ENCODE assay signal across 8 cellular contexts in the genomic region with DNA sequence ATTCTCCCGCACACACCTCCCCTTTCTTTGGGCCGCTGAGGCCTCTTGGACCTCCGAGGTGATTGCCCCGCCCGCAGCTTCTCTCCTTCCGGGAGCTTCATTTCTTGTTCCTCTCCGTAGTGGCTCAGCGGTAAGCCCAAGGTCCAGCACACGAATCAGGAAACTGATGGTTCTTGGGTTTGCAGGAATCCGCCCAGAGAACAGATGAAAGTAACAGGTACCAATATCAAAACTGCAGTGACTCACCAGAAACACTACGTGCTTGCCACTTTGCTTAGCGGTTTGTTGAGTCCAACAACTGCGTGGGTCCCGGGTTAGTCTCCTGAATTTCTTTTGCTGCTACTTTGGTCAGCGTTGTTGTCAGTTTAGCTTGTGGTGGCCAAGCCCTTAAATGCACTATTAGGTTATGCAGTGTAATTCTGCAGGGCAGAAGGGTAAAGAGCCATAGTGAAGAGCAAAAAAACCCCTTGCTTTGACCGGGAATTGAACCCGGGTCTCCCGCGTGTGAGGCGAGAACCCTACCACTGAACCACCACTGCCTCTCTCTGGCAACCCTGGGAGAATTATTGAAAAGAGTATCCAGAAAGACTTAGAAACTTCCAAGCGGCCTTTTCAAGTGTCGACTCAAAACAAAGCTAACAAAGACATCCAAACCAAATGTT.
DNase-seq lines count a peak whose midpoint lies in the region; ATAC-seq and TF ChIP-seq lines count a peak whose summit lies in the region.
"Not testable (repeated sequence)": the region's sequence is repeated elsewhere in the genome, so short reads cannot be mapped to it uniquely, and the experiment has no call there.

No MANE protein-coding gene starts in this region.

- TF ChIP-seq EP300 in upper lobe of left lung (IDR thresholded peaks at IDR 0.05): not testable (repeated sequence)

- not testable (repeated sequence) for H3K4me1 Mint-ChIP-seq in activated B cell treated with CpG ODN at 0.5 μM for 24 hours

- CTCF ChIA-PET in activated B cell treated with CpG ODN at 0.5 μM for 24 hours (lab: Charles Lee): not testable (repeated sequence)

- TF ChIP-seq POLR2A in upper lobe of left lung (IDR thresholded peaks at IDR 0.05): not testable (repeated sequence)

- not testable (repeated sequence) for H3K4me3 Mint-ChIP-seq in activated B cell treated with CpG ODN at 0.5 μM for 24 hours

- not testable (repeated sequence) for H3K4me1 ChIP-seq in right cardiac atrium (ENCODE audit: control insufficient read depth, insufficient read depth, low read length); psoas muscle; upper lobe of left lung

- 6% methylated on average over 12 of the region's 22 CpGs for WGBS in right cardiac atrium
- 5 to 8% (median 7%) methylated on average over 12 of the region's 22 CpGs for WGBS in psoas muscle, 3 donors
- WGBS in upper lobe of left lung, 2 donors: 1 to 2% methylated on average over 9 to 12 of the region's 22 CpGs

- H3K9me3 Mint-ChIP-seq in activated B cell treated with CpG ODN at 0.5 μM for 24 hours: not testable (repeated sequence)

- not testable (repeated sequence) for H3K27me3 Mint-ChIP-seq in activated B cell treated with CpG ODN at 0.5 μM for 24 hours

- POLR2A ChIA-PET in activated B cell treated with CpG ODN at 0.5 μM for 24 hours (lab: Charles Lee): not testable (repeated sequence)

- in situ Hi-C loops in astrocyte of the spinal cord (cut with HindIII; ENCODE audit: low sequenced_read_pairs): not testable (repeated sequence)

- H3K9me3 ChIP-seq in right cardiac atrium (ENCODE audit: control insufficient read depth, low read length); psoas muscle; upper lobe of left lung: not testable (repeated sequence)

- DNase-seq in NCI-H345 treated with DMSO at 0.1 percent for 48 hours (lab: John Stamatoyannopoulos, UW; ENCODE audit: unreplicated experiment) (peak; percentile 10), astrocyte of the spinal cord (ENCODE audit: low read depth, low spot score) (peak; percentile 38), right cardiac atrium (peak; percentile 46 to 80 (median 73)), psoas muscle (peak; percentile 44 to 61), upper lobe of left lung (peak in 1 of 2 donors; percentile 55)
- DNase-seq in activated B cell treated with CpG ODN at 0.5 μM for 24 hours: not testable (repeated sequence)

- not testable (repeated sequence) for H3K27ac ChIP-seq in right cardiac atrium (ENCODE audit: low read length); psoas muscle; upper lobe of left lung

- H3K27ac Mint-ChIP-seq in activated B cell treated with CpG ODN at 0.5 μM for 24 hours: not testable (repeated sequence)

- not testable (repeated sequence) for H3K4me3 ChIP-seq in astrocyte of the spinal cord (ENCODE audit: low read depth, low read length); psoas muscle
- H3K4me3 ChIP-seq in right cardiac atrium (ENCODE audit: low read length) (peak overlapping the region; percentile 10), upper lobe of left lung (peak overlapping the region in 3 of 4 donors; percentile 30 to 35 (median 35))

- H3K36me3 Mint-ChIP-seq in activated B cell treated with CpG ODN at 0.5 μM for 24 hours (ENCODE audit: low read depth): not testable (repeated sequence)

- intact Hi-C loops in activated B cell treated with CpG ODN at 0.5 μM for 24 hours (cut with micrococcal nuclease); right cardiac atrium (cut with DNase I); psoas muscle (cut with DNase I): not testable (repeated sequence)

- not testable (repeated sequence) for H3K27me3 ChIP-seq in right cardiac atrium (ENCODE audit: control insufficient read depth, insufficient read depth); psoas muscle (ENCODE audit: insufficient read depth in 3 of 3, low read length in 2 of 3); upper lobe of left lung

- not testable (repeated sequence) for TF ChIP-seq CTCF in activated B cell treated with CpG ODN at 0.5 μM for 24 hours (IDR thresholded peaks at IDR 0.05); astrocyte of the spinal cord (IDR thresholded peaks at IDR 0.05; ENCODE audit: low read depth, low read length); psoas muscle (IDR thresholded peaks at IDR 0.05); upper lobe of left lung (IDR thresholded peaks at IDR 0.05)

- ATAC-seq in GM18511 (IDR thresholded peaks at IDR 0.05; ENCODE audit: unreplicated experiment): peak; percentile 90
- ATAC-seq in HG03039 (IDR thresholded peaks at IDR 0.05; ENCODE audit: unreplicated experiment): peak; percentile 94
- ATAC-seq in activated B cell treated with CpG ODN at 0.5 μM for 24 hours (ENCODE audit: low read depth): peak; percentile 47
- peak; percentile 97 for ATAC-seq in right cardiac atrium
- ATAC-seq in psoas muscle: peak; percentile 57 to 82 (median 73)
- ATAC-seq in upper lobe of left lung (ENCODE audit: low FRiP score in 2 of 2): peak; percentile 90 to 97

- H3K36me3 ChIP-seq in psoas muscle (ENCODE audit: insufficient read depth in 1 of 2, low read depth in 1 of 2); upper lobe of left lung: not testable (repeated sequence)

Comparison
In these comparisons a context has a peak if more than half of its experiments do, and no peak if none do; other contexts are left out.
1. ATAC-seq: peak in every context shown above with its lines; median percentile 97 in right cardiac atrium; 94 in HG03039; 94 in upper lobe of left lung; 90 in GM18511; 73 in psoas muscle; 47 in activated B cell treated with CpG ODN at 0.5 μM for 24 hours.